In genomic region chr11:70574725-70575347, GRCh38 we compare ENCODE assay signal across 22 cellular contexts.
DNase-seq lines count a peak whose midpoint lies in the region; ATAC-seq and TF ChIP-seq lines count a peak whose summit lies in the region.
"Had no signal": no experiment of that assay in that cellular context is flagged by ENCODE, and none has a peak within 500 bp of the region (broad histone marks: within the 10 kb centered on the region; RNA-seq: fewer than 3 reads in every experiment).

No MANE protein-coding gene starts in this region.

- no peak overlapping the region for H3K4me3 ChIP-seq in right cardiac atrium (ENCODE audit: low read length)
- H3K4me3 ChIP-seq in endodermal cell (ENCODE audit: low read length): no peak overlapping the region
- no peak overlapping the region for H3K4me3 ChIP-seq in mucosa of descending colon
- H3K4me3 ChIP-seq: Peyer's patch, SJCRH30 had no signal

- no peak for TF ChIP-seq CTCF in endodermal cell (conservative IDR thresholded peaks at IDR 0.05)
- no peak for TF ChIP-seq CTCF in mucosa of descending colon (IDR thresholded peaks at IDR 0.05)
- no peak for TF ChIP-seq CTCF in type B pancreatic cell (conservative IDR thresholded peaks at IDR 0.05)

- no peaks in the 10 kb centered on the region for H3K27me3 Mint-ChIP-seq in endodermal cell (ENCODE audit: insufficient read depth)
- H3K27me3 Mint-ChIP-seq in type B pancreatic cell: no peaks in the 10 kb centered on the region

- H3K27ac Mint-ChIP-seq in endodermal cell (no peak overlapping the region), type B pancreatic cell (no peak overlapping the region)
- H3K27ac Mint-ChIP-seq: HFFc6 had no signal

- no peaks in the 10 kb centered on the region for H3K36me3 Mint-ChIP-seq in endodermal cell (ENCODE audit: low read depth)
- no peaks in the 10 kb centered on the region for H3K36me3 Mint-ChIP-seq in type B pancreatic cell

- H3K36me3 ChIP-seq in endodermal cell (ENCODE audit: control insufficient read depth, insufficient read depth, low read length) (no peaks in the 10 kb centered on the region), mucosa of descending colon (ENCODE audit: low read depth) (no peaks in the 10 kb centered on the region)
- H3K36me3 ChIP-seq: Peyer's patch, SJCRH30 had no signal

- H3K4me1 Mint-ChIP-seq in endodermal cell (no peaks in the 10 kb centered on the region), type B pancreatic cell (ENCODE audit: unreplicated experiment) (no peaks in the 10 kb centered on the region)

- H3K4me1 ChIP-seq in right cardiac atrium (ENCODE audit: control insufficient read depth, insufficient read depth, low read length): no peaks in the 10 kb centered on the region
- no peaks in the 10 kb centered on the region for H3K4me1 ChIP-seq in endodermal cell (ENCODE audit: control insufficient read depth, insufficient read depth, low read length)
- no peaks in the 10 kb centered on the region for H3K4me1 ChIP-seq in mucosa of descending colon (ENCODE audit: low read depth)
- H3K4me1 ChIP-seq: Peyer's patch had no signal

- H3K27me3 ChIP-seq in right cardiac atrium (ENCODE audit: control insufficient read depth, insufficient read depth) (no peaks in the 10 kb centered on the region), endodermal cell (ENCODE audit: control insufficient read depth, insufficient read depth, low read length, poor library complexity, severe bottlenecking) (no peaks in the 10 kb centered on the region)
- H3K27me3 ChIP-seq: Peyer's patch, SJCRH30 had no signal

- ATAC-seq in right cardiac atrium (no peak), mucosa of descending colon (no peak), GM21423 (IDR thresholded peaks at IDR 0.05; ENCODE audit: unreplicated experiment) (no peak), GM19395 (IDR thresholded peaks at IDR 0.05; ENCODE audit: unreplicated experiment) (no peak)

- H3K4me3 Mint-ChIP-seq in endodermal cell: no peak overlapping the region
- H3K4me3 Mint-ChIP-seq in type B pancreatic cell: no peak overlapping the region
- H3K4me3 Mint-ChIP-seq: H9, HFFc6 had no signal

- no peak overlapping the region for H3K9ac ChIP-seq in endodermal cell (ENCODE audit: extremely low read depth, low read length, poor library complexity, severe bottlenecking)
- H3K9ac ChIP-seq: KMS-11 had no signal

- intact Hi-C loops in cardiac septum (cut with DNase I) (no loop called here), right cardiac atrium (cut with DNase I) (no loop called here), mucosa of descending colon (cut with DNase I, micrococcal nuclease) (no loop called here)

- H3K9me3 ChIP-seq in right cardiac atrium (ENCODE audit: control insufficient read depth, low read length): no peaks in the 10 kb centered on the region
- H3K9me3 ChIP-seq in endodermal cell (ENCODE audit: control insufficient read depth, low read length): no peaks in the 10 kb centered on the region
- H3K9me3 ChIP-seq in mucosa of descending colon: no peaks in the 10 kb centered on the region
- H3K9me3 ChIP-seq: Peyer's patch, SJCRH30 had no signal

- H3K9me3 Mint-ChIP-seq in endodermal cell (no peaks in the 10 kb centered on the region), type B pancreatic cell (no peaks in the 10 kb centered on the region)
- H3K9me3 Mint-ChIP-seq: H9 had no signal

- 81% methylated on average over 12 of the region's 12 CpGs for WGBS in right cardiac atrium
- WGBS in endodermal cell (ENCODE audit: insufficient coverage in 1 of 2, insufficient read length in 1 of 2), 2 experiments: 89 to 96% methylated on average over 3 to 12 of the region's 12 CpGs

- DNase-seq in cardiac septum (ENCODE audit: low spot score) (peak; percentile 53), right cardiac atrium (no peak), endodermal cell (peak; percentile 44), mucosa of descending colon (peak in 2 of 3 donors; percentile 18 to 20), NCI-H1417 (lab: John Stamatoyannopoulos, UW) (no peak), type B pancreatic cell (ENCODE audit: extremely low spot score, unreplicated experiment) (no peak)
- DNase-seq: EL, GF-D8, H9, HFFc6, IMR-90, NCI-H1105, NCI-H2081, NCI-H2171 treated with DMSO at 0.1 percent for 48 hours, NCI-H526, Peyer's patch, SJCRH30 had no signal

- H3K27ac ChIP-seq in right cardiac atrium (ENCODE audit: low read length): no peak overlapping the region
- H3K27ac ChIP-seq in endodermal cell (ENCODE audit: low read depth, low read length): no peak overlapping the region
- H3K27ac ChIP-seq: C4-2B, HL-60, KMS-11, Peyer's patch, SJCRH30 had no signal

Comparison
In these comparisons a context has a peak if more than half of its experiments do, and no peak if none do; other contexts are left out.
1. DNase-seq: peak in cardiac septum (single experiment), endodermal cell (single experiment) and mucosa of descending colon (2 of 3); none in right cardiac atrium (0 of 3), NCI-H1417 (0 of 3) and type B pancreatic cell (single experiment).